Comparison of ENCODE assay signal across 8 cellular contexts in the genomic region with DNA sequence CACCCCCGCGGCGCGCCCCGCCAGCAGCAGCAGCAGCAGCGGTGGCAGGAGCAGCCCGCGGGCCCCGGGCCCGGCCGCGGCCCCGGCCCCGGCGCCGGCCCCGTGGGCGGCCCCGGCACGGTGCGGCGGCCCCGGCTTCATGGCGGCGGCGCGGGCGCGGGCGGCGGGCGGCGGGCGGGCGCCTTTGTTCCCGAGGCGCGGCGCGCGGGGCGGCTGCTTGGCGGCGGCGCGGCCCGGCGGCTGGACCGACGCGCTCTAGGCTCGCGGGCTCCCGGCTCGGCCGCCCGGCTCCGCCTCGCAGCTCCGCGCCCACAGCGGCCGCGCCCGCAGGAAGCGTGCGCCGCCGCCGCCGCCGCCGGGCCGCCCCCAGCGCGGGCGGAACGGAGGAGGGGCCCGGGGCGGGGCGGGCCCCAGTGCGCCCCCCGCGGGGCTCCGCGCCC. TPM values are rescaled to one million over a fixed set of nuclear protein-coding genes. Genes with fewer than 3 reads are reported as not detected.
A peak's percentile ranks its signal among the peaks of the same experiment; 100 is the strongest.
DNase-seq lines count a peak whose midpoint lies in the region; ATAC-seq, FAIRE-seq and TF ChIP-seq lines count a peak whose summit lies in the region.

A gene with protein sequence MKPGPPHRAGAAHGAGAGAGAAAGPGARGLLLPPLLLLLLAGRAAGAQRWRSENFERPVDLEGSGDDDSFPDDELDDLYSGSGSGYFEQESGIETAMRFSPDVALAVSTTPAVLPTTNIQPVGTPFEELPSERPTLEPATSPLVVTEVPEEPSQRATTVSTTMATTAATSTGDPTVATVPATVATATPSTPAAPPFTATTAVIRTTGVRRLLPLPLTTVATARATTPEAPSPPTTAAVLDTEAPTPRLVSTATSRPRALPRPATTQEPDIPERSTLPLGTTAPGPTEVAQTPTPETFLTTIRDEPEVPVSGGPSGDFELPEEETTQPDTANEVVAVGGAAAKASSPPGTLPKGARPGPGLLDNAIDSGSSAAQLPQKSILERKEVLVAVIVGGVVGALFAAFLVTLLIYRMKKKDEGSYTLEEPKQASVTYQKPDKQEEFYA (minus strand): TSS at position 313 of the 440 bp plus-strand sequence. CDS start 172 bp downstream, at position 141.

- no peak for TF ChIP-seq CTCF in endothelial cell of umbilical vein (IDR thresholded peaks at IDR 0.05; ENCODE audit: extremely low read depth in 1 of 2, insufficient read depth in 1 of 2, low read depth in 1 of 2, low read length in 2 of 2)

- TF ChIP-seq POLR2A in endothelial cell of umbilical vein (IDR thresholded peaks at IDR 0.05; ENCODE audit: low read depth, low read length), result no peak

- intact Hi-C loops in endothelial cell of umbilical vein (cut with micrococcal nuclease), result no loop called here

- no peaks in the 10 kb centered on the region for H3K27me3 ChIP-seq in SJSA1 (replicated peaks)
- H3K27me3 ChIP-seq in endothelial cell of umbilical vein (ENCODE audit: control insufficient read depth in 2 of 2, insufficient read depth in 2 of 2, low read length in 2 of 2), result no peaks in the 10 kb centered on the region
- H3K27me3 ChIP-seq in muscle layer of colon (ENCODE audit: control insufficient read depth in 1 of 2, insufficient read depth in 2 of 2, low read length in 2 of 2), result no peaks in the 10 kb centered on the region

- peak within 1 kb of the TSS; percentile 81 for H2AFZ ChIP-seq in endothelial cell of umbilical vein (ENCODE audit: low read depth, low read length)

- H3K36me3 ChIP-seq in SJSA1 (0 out of 2 replicates have a peak, but pooled peaks cover 2% of the 10 kb centered on the region), endothelial cell of umbilical vein (ENCODE audit: control insufficient read depth in 2 of 2, extremely low read depth in 1 of 2, insufficient read depth in 2 of 2, low read length in 2 of 2) (no peaks in the 10 kb centered on the region), muscle layer of colon (ENCODE audit: insufficient read depth, low read length) (no peaks in the 10 kb centered on the region)

- dilution Hi-C loops in endothelial cell of umbilical vein (cut with MboI; ENCODE audit: extremely low pct_ligation_motif_present, low sequenced_read_pairs), result loop anchor here (25.0 kb wide), 1 partner anchor 96 kb away; no protein-coding TSS in a partner anchor

- H3K4me3 ChIP-seq in SJSA1 (peak within 1 kb of the TSS; percentile 54), endothelial cell of umbilical vein (replicated peaks in 1 of 3; ENCODE audit: insufficient read depth in 1 of 3, low read depth in 1 of 3, low read length in 3 of 3) (peak within 1 kb of the TSS in 2 of 3 experiments; percentile 23 to 25), muscle layer of colon (ENCODE audit: low read depth in 1 of 2, low read length in 2 of 2) (peak within 1 kb of the TSS; percentile 79 to 98)

- no peaks in the 10 kb centered on the region for H4K20me1 ChIP-seq in endothelial cell of umbilical vein (replicated peaks; ENCODE audit: control insufficient read depth, extremely low read depth, insufficient read depth, low read length)

- H3K9me3 ChIP-seq in SJSA1 (replicated peaks), result no peaks in the 10 kb centered on the region
- H3K9me3 ChIP-seq in endothelial cell of umbilical vein (replicated peaks; ENCODE audit: control insufficient read depth, insufficient read depth, low read length), result no peaks in the 10 kb centered on the region
- H3K9me3 ChIP-seq in muscle layer of colon (ENCODE audit: low read length), result no peaks in the 10 kb centered on the region

- ATAC-seq in HG02798 (IDR thresholded peaks at IDR 0.05; ENCODE audit: poor library complexity, unreplicated experiment), result no peak
- ATAC-seq in HG03342 (IDR thresholded peaks at IDR 0.05; ENCODE audit: unreplicated experiment), result no peak

- no peaks in the 10 kb centered on the region for H3K79me2 ChIP-seq in endothelial cell of umbilical vein (ENCODE audit: control insufficient read depth, insufficient read depth, low read length)

- BruUV-seq in endothelial cell of umbilical vein (replicated peaks; lab: Mats Ljungman, UMichigan), result no TSS peak

- CTCF ChIA-PET in endothelial cell of umbilical vein (lab: Charles Lee), result interaction anchor here (1.2 to 8.1 kb wide), 4 partner anchors 67 to 130 kb away, joined by 3 to 528 read pairs (median 35); no protein-coding TSS in a partner anchor

- DNase-seq in NCI-H1105 treated with DMSO at 0.1 percent for 48 hours (lab: John Stamatoyannopoulos, UW) (peak; percentile 12), NCI-H1105 (lab: John Stamatoyannopoulos, UW) (no peak), SJSA1 (ENCODE audit: low read depth in 1 of 2, low spot score in 2 of 2) (no peak), endothelial cell of umbilical vein (ENCODE audit: low read depth, low spot score) (no peak), GM19240 (ENCODE audit: insufficient read length, low spot score) (no peak)

- H3K27ac ChIP-seq in SJSA1 (no peak within 1 kb of the TSS), endothelial cell of umbilical vein (ENCODE audit: insufficient read depth, low read depth, low read length) (no peak within 1 kb of the TSS), muscle layer of colon (ENCODE audit: low read depth, low read length) (peak within 1 kb of the TSS; percentile 92)

- H3K9ac ChIP-seq in endothelial cell of umbilical vein (replicated peaks; ENCODE audit: extremely low read depth, insufficient read depth, low read length), result no peak within 1 kb of the TSS
- peak within 1 kb of the TSS; percentile 44 for H3K9ac ChIP-seq in muscle layer of colon (ENCODE audit: low read length)

- POLR2A ChIA-PET in endothelial cell of umbilical vein (lab: Charles Lee), result no interaction called here

- H3K9me1 ChIP-seq in endothelial cell of umbilical vein (replicated peaks; ENCODE audit: control insufficient read depth, extremely low read depth, insufficient read depth, low read length), result no peaks in the 10 kb centered on the region

- H3K4me1 ChIP-seq in SJSA1 (replicated peaks) (peaks cover 34% of the 10 kb centered on the region), endothelial cell of umbilical vein (ENCODE audit: control insufficient read depth, extremely low read depth, insufficient read depth, low read length) (peaks cover 6% of the 10 kb centered on the region), muscle layer of colon (ENCODE audit: insufficient read depth, low read length) (peaks cover 54% of the 10 kb centered on the region)

- H3K4me2 ChIP-seq in endothelial cell of umbilical vein (ENCODE audit: insufficient read depth, low read length), result peak within 1 kb of the TSS; percentile 57

- no peak for FAIRE-seq in endothelial cell of umbilical vein (lab: Jason Lieb, UNC)

TF ChIP-seq in endothelial cell of umbilical vein, 7 proteins besides CTCF, POLR2A, EP300 and RAD21:
- TF ChIP-seq MYC (IDR thresholded peaks at IDR 0.05; ENCODE audit: low read depth, low read length) (no peak), EZH2 (IDR thresholded peaks at IDR 0.05; ENCODE audit: borderline replicate concordance, low read depth, low read length, severe bottlenecking) (no peak), FOS (IDR thresholded peaks at IDR 0.05; ENCODE audit: borderline replicate concordance, insufficient read depth, low read length) (no peak), POLR2AphosphoS5 (IDR thresholded peaks at IDR 0.05; ENCODE audit: insufficient read depth, low read depth, low read length) (no peak)
- TF ChIP-seq, protein P1, sequence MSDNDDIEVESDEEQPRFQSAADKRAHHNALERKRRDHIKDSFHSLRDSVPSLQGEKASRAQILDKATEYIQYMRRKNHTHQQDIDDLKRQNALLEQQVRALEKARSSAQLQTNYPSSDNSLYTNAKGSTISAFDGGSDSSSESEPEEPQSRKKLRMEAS (IDR thresholded peaks at IDR 0.05; ENCODE audit: insufficient read depth, insufficient read length), result no peak

RNA-seq across cellular contexts. Expression of the gene that starts here (rescaled TPM):
- 29.6 and 43.6 TPM in 2 replicates for total RNA-seq in SJSA1 (2014; rRNA removed; shearing (Covaris generic))
- 20.8 and 25.9 TPM in 2 replicates for total RNA-seq in endothelial cell of umbilical vein
- polyA plus RNA-seq in endothelial cell of umbilical vein, result 7.0 and 7.1 TPM in 2 replicates
- polyA plus RNA-seq in endothelial cell of umbilical vein (2011; cell fraction: cytosol; rRNA removed), result 6.8 and 8.2 TPM in 2 replicates
- polyA plus RNA-seq in endothelial cell of umbilical vein (2011; cell fraction: nucleus; rRNA removed), result 3.8 and 6.1 TPM in 2 replicates
- 32.5 and 36.4 TPM in 2 replicates for polyA plus RNA-seq in endothelial cell of umbilical vein (2012)
- 11.0 and 13.1 TPM in 2 replicates for polyA minus RNA-seq in endothelial cell of umbilical vein
- 7.0 TPM for polyA minus RNA-seq in endothelial cell of umbilical vein (2011; cell fraction: cytosol; rRNA and poly(A)+ RNA removed)
- polyA minus RNA-seq in endothelial cell of umbilical vein (2011; cell fraction: nucleus; rRNA and poly(A)+ RNA removed), result 3.8 and 4.6 TPM in 2 replicates

Comparison
In these comparisons a context has a peak if more than half of its experiments do, and no peak if none do; other contexts are left out.
1. H3K4me3 ChIP-seq: peak in every context shown above with its lines; median percentile 88 in muscle layer of colon; 54 in SJSA1; 24 in endothelial cell of umbilical vein.